23 cellular contexts compared by ENCODE assay signal in genomic region chr7:87483131-87483530, GRCh38. TPM values are rescaled to one million over a fixed set of nuclear protein-coding genes. Genes with fewer than 3 reads are reported as not detected.
DNase-seq lines count a peak whose midpoint lies in the region; ATAC-seq, FAIRE-seq and TF ChIP-seq lines count a peak whose summit lies in the region.
"Had no signal": no experiment of that assay in that cellular context is flagged by ENCODE, and none has a peak within 500 bp of the region (broad histone marks: within the 10 kb centered on the region; RNA-seq: fewer than 3 reads in every experiment).

No MANE protein-coding gene starts in this region.

- no peak overlapping the region for H3K18ac ChIP-seq in H1 (ENCODE audit: extremely low read depth, low read length)

- no peak for DNase-seq in GM23338 (ENCODE audit: low spot score)
- no peak for DNase-seq in H1 (ENCODE audit: low read depth in 1 of 2, low spot score in 2 of 2)
- DNase-seq in myocyte (ENCODE audit: low read depth): peak; percentile 60
- DNase-seq in stimulated activated effector memory CD8-positive, alpha-beta T cell treated with anti-CD3 and anti-CD28 coated beads, Interleukin-12 subunit alpha, Interleukin-12 subunit beta, amount 100 ng/mL, for 72 hours (ENCODE audit: low spot score in 2 of 2): no peak
- DNase-seq in kidney tubule cell (ENCODE audit: low spot score): no peak
- DNase-seq in AG20443 (ENCODE audit: low spot score): no peak
- DNase-seq: 8988T; ACHN; CD4-positive, alpha-beta T cell; CD8-positive, alpha-beta memory T cell; DMS 273 treated with DMSO at 0.1 percent for 48 hours; DMS79; EL; GDM1; GOT3; H7; HCEC 1CT had no signal

- H3K4ac ChIP-seq in H1 (replicated peaks; ENCODE audit: insufficient read length, low read depth, low read length): no peak overlapping the region

- H3K36me3 Mint-ChIP-seq in GM23338 (ENCODE audit: low read depth): no peaks in the 10 kb centered on the region
- H3K36me3 Mint-ChIP-seq in stimulated activated effector memory CD8-positive, alpha-beta T cell treated with anti-CD3 and anti-CD28 coated beads, Interleukin-12 subunit alpha, Interleukin-12 subunit beta, amount 100 ng/mL, for 72 hours: no peaks in the 10 kb centered on the region
- H3K36me3 Mint-ChIP-seq: CD14-positive monocyte had no signal

- H3F3A ChIP-seq in GM23338 (replicated peaks; ENCODE audit: low read depth): no peaks in the 10 kb centered on the region

- no peak overlapping the region for H3K4me3 ChIP-seq in BLaER1
- H3K4me3 ChIP-seq in GM23338: no peak overlapping the region
- H3K4me3 ChIP-seq in H1 (ENCODE audit: extremely low read depth in 1 of 4, insufficient read depth in 2 of 4, low read depth in 3 of 4, low read length in 4 of 4): no peak overlapping the region
- H3K4me3 ChIP-seq: A549, GM12878 had no signal

- H3K27ac ChIP-seq in BLaER1 (no peak overlapping the region), GM23338 (ENCODE audit: low read depth) (no peak overlapping the region), H1 (ENCODE audit: low read depth, low read length) (no peak overlapping the region)
- H3K27ac ChIP-seq: A549 had no signal

- H3K27me3 ChIP-seq in BLaER1 (no peaks in the 10 kb centered on the region), GM23338 (ENCODE audit: insufficient read depth) (no peaks in the 10 kb centered on the region), H1 (replicated peaks in 1 of 4; ENCODE audit: control insufficient read depth in 3 of 4, extremely low read depth in 1 of 4, insufficient read depth in 3 of 4, low read length in 3 of 4) (no peaks in the 10 kb centered on the region)

- 82% methylated on average over 1 of the region's 2 CpGs; no CpG with 5 or more reads in 1 of the 2 experiments for whole genome bisulfite sequencing in H1 (ENCODE audit: extremely low coverage in 1 of 2, insufficient coverage in 1 of 2, insufficient read length in 1 of 2, insufficient replicate concordance in 2 of 2, low coverage in 1 of 2, low lambda C conversion rate in 2 of 2, missing lambda C conversion rate in 1 of 2), 2 experiments

- H4K91ac ChIP-seq in H1 (replicated peaks; ENCODE audit: insufficient read length, low read length): no peak overlapping the region

- no peaks in the 10 kb centered on the region for H3K36me3 ChIP-seq in BLaER1
- H3K36me3 ChIP-seq in GM23338 (ENCODE audit: insufficient read depth): no peaks in the 10 kb centered on the region
- H3K36me3 ChIP-seq in H1 (ENCODE audit: control insufficient read depth in 2 of 4, insufficient read depth in 4 of 4, low read length in 3 of 4): no peaks in the 10 kb centered on the region

- TF ChIP-seq CTCF in GM23338 (conservative IDR thresholded peaks at IDR 0.05; ENCODE audit: low read depth in 2 of 2): no peak
- TF ChIP-seq CTCF in H1 (IDR thresholded peaks at IDR 0.05; ENCODE audit: control extremely low read depth in 1 of 3, insufficient read depth in 1 of 3, low read depth in 1 of 3, low read length in 3 of 3): no peak

- H3K56ac ChIP-seq in H1 (replicated peaks; ENCODE audit: insufficient read length, low read depth, low read length): no peak overlapping the region

- H3K9me2 ChIP-seq in GM23338 (ENCODE audit: insufficient read depth): no peaks in the 10 kb centered on the region

- no peaks in the 10 kb centered on the region; the same call in 2 of the 3 replicates for H3K4me1 Mint-ChIP-seq in GM23338
- H3K4me1 Mint-ChIP-seq in stimulated activated effector memory CD8-positive, alpha-beta T cell treated with anti-CD3 and anti-CD28 coated beads, Interleukin-12 subunit alpha, Interleukin-12 subunit beta, amount 100 ng/mL, for 72 hours: no peaks in the 10 kb centered on the region
- H3K4me1 Mint-ChIP-seq: CD14-positive monocyte; CD8-positive, alpha-beta memory T cell had no signal

- no peak overlapping the region for H3K27ac Mint-ChIP-seq in GM23338
- H3K27ac Mint-ChIP-seq in stimulated activated effector memory CD8-positive, alpha-beta T cell treated with anti-CD3 and anti-CD28 coated beads, Interleukin-12 subunit alpha, Interleukin-12 subunit beta, amount 100 ng/mL, for 72 hours: no peak overlapping the region
- H3K27ac Mint-ChIP-seq: CD14-positive monocyte; CD4-positive, alpha-beta T cell had no signal

- TF ChIP-seq RAD21 in H1 (IDR thresholded peaks at IDR 0.05 in 1 of 2, conservative IDR thresholded peaks at IDR 0.05 in 1 of 2; ENCODE audit: low read depth in 2 of 2, low read length in 2 of 2): no peak

- no peak overlapping the region for H4K8ac ChIP-seq in H1 (ENCODE audit: extremely low read depth, insufficient read depth, low read length)

- CTCF ChIA-PET in H1 (lab: Charles Lee; ENCODE audit: partially characterized antibody): interaction anchor here (1.0 to 1.2 kb wide), 2 partner anchors 9 to 18 kb away, joined by 3 read pairs; no protein-coding TSS in a partner anchor

- no peaks in the 10 kb centered on the region for H3K79me1 ChIP-seq in H1 (ENCODE audit: low read depth, low read length)

- H3K14ac ChIP-seq in H1 (ENCODE audit: insufficient read length): no peak overlapping the region

- H3K23me2 ChIP-seq in H1 (ENCODE audit: low read depth, low read length): no peaks in the 10 kb centered on the region

- no peak overlapping the region for H2AK5ac ChIP-seq in H1 (ENCODE audit: low read depth, low read length)

- no peak overlapping the region for H2BK15ac ChIP-seq in H1 (ENCODE audit: low read length)

- H3K4me2 ChIP-seq in BLaER1: peak overlapping the region; percentile 61
- H3K4me2 ChIP-seq in GM23338: no peak overlapping the region
- H3K4me2 ChIP-seq in H1 (ENCODE audit: insufficient read depth in 1 of 2, low read depth in 2 of 2, low read length in 2 of 2): no peak overlapping the region
- H3K4me2 ChIP-seq: A549 had no signal

- H2BK20ac ChIP-seq in H1 (ENCODE audit: low read length): no peak overlapping the region

- no peaks in the 10 kb centered on the region for H3K27me3 Mint-ChIP-seq in GM23338 (ENCODE audit: insufficient read depth, low read depth, poor library complexity)

- H3K9ac ChIP-seq in BLaER1 (no peak overlapping the region), H1 (replicated peaks in 1 of 4; ENCODE audit: extremely low read depth in 1 of 4, low read depth in 3 of 4, low read length in 3 of 4) (no peak overlapping the region)

- no peaks in the 10 kb centered on the region for H3K9me3 ChIP-seq in BLaER1
- no peaks in the 10 kb centered on the region for H3K9me3 ChIP-seq in H1 (ENCODE audit: insufficient read depth in 2 of 2, low read depth in 1 of 2, low read length in 1 of 2)
- H3K9me3 ChIP-seq: A549 had no signal

- H3K79me2 ChIP-seq in GM23338 (replicated peaks; ENCODE audit: insufficient read depth) (no peaks in the 10 kb centered on the region), H1 (ENCODE audit: control insufficient read depth in 1 of 2, insufficient read depth in 2 of 2, low read length in 2 of 2) (no peaks in the 10 kb centered on the region)

- no peak for TF ChIP-seq EP300 in H1 (IDR thresholded peaks at IDR 0.05; ENCODE audit: borderline replicate concordance in 1 of 2, low read depth in 2 of 2, low read length in 2 of 2)

- H3K23ac ChIP-seq in H1 (ENCODE audit: insufficient read length): no peak overlapping the region

- no peaks in the 10 kb centered on the region for H3K9me3 Mint-ChIP-seq in GM23338
- no peaks in the 10 kb centered on the region for H3K9me3 Mint-ChIP-seq in stimulated activated effector memory CD8-positive, alpha-beta T cell treated with anti-CD3 and anti-CD28 coated beads, Interleukin-12 subunit alpha, Interleukin-12 subunit beta, amount 100 ng/mL, for 72 hours
- H3K9me3 Mint-ChIP-seq: CD4-positive, alpha-beta T cell; CD8-positive, alpha-beta memory T cell had no signal

- H2BK120ac ChIP-seq in H1 (replicated peaks; ENCODE audit: low read depth, low read length): no peak overlapping the region

- no peak overlapping the region for H2BK12ac ChIP-seq in H1 (ENCODE audit: low read depth, low read length)

- ATAC-seq in GM23338 (no peak), GM19035 (IDR thresholded peaks at IDR 0.05; ENCODE audit: unreplicated experiment) (no peak)
- no peak for ATAC-seq in stimulated activated effector memory CD8-positive, alpha-beta T cell treated with anti-CD3 and anti-CD28 coated beads, Interleukin-12 subunit alpha, Interleukin-12 subunit beta, amount 100 ng/mL, for 72 hours
- ATAC-seq: A549, GM12878 had no signal

- no peak for TF ChIP-seq POLR2A in H1 (IDR thresholded peaks at IDR 0.05; ENCODE audit: control extremely low read depth in 1 of 2, low read depth in 2 of 2, low read length in 2 of 2)

- no peak for FAIRE-seq in H1 (lab: Jason Lieb, UNC)
- FAIRE-seq: A549, D721Med, GM12878 had no signal

- H2BK5ac ChIP-seq in H1 (ENCODE audit: low read depth, low read length): no peak overlapping the region

- H3K4me3 Mint-ChIP-seq in GM23338: no peak overlapping the region
- no peak overlapping the region for H3K4me3 Mint-ChIP-seq in stimulated activated effector memory CD8-positive, alpha-beta T cell treated with anti-CD3 and anti-CD28 coated beads, Interleukin-12 subunit alpha, Interleukin-12 subunit beta, amount 100 ng/mL, for 72 hours
- H3K4me3 Mint-ChIP-seq: CD14-positive monocyte; CD4-positive, alpha-beta T cell; CD8-positive, alpha-beta memory T cell had no signal

- peaks cover 17% of the 10 kb centered on the region for H3K4me1 ChIP-seq in BLaER1
- H3K4me1 ChIP-seq in GM23338 (ENCODE audit: insufficient read depth): no peaks in the 10 kb centered on the region
- H3K4me1 ChIP-seq in H1 (replicated peaks in 1 of 4; ENCODE audit: control insufficient read depth in 3 of 4, insufficient read depth in 4 of 4, low read length in 3 of 4): no peaks in the 10 kb centered on the region; a peak in 2 of 7 replicates
- H3K4me1 ChIP-seq: A549 had no signal

- H4K5ac ChIP-seq in H1 (ENCODE audit: insufficient read length, low read depth, low read length): no peak overlapping the region

- no peaks in the 10 kb centered on the region for H4K20me1 ChIP-seq in BLaER1
- H4K20me1 ChIP-seq in GM23338 (replicated peaks; ENCODE audit: insufficient read depth): no peaks in the 10 kb centered on the region
- no peaks in the 10 kb centered on the region for H4K20me1 ChIP-seq in H1 (replicated peaks in 1 of 2; ENCODE audit: control insufficient read depth in 1 of 2, insufficient read depth in 2 of 2, low read length in 2 of 2)

- POLR2A ChIA-PET in H1 (lab: Charles Lee; ENCODE audit: partially characterized antibody): interaction anchor here (0.8 kb wide), 1 partner anchor 18 kb away, joined by 3 read pairs; no protein-coding TSS in a partner anchor

- H2AFZ ChIP-seq in GM23338 (peak overlapping the region; percentile 39; the same call in 1 of the 2 replicates), H1 (ENCODE audit: low read length) (peak overlapping the region; percentile 76)

RNA-seq across cellular contexts. Expression of gene ABCB4, which starts 7.7 kb away (rescaled TPM):
- 1.2 and 3.0 TPM in 2 replicates for total RNA-seq in GM23338 (2014; rRNA removed; shearing (Covaris generic))
- polyA plus RNA-seq in GM23338 (2016; fragmentation: Nextera tagmentation; extraction: Ambion mirVana): 1.0 and 1.5 TPM in 2 replicates
- 0.57 and 0.60 TPM in 2 replicates for total RNA-seq in H1 (2021; fragmentation: NEBNext Ultra II Directional; extraction: Animal tissue kit (Norgen Biotek cat#: 25700))
- 0.38 and 0.54 TPM in 2 replicates for polyA plus RNA-seq in H1 (2011; rRNA removed)
- polyA plus RNA-seq in H1 (2011; cell fraction: cytosol; rRNA removed): 0.41 TPM
- polyA plus RNA-seq in H1 (2011; cell fraction: nucleus; rRNA removed): 0.70 TPM
- polyA plus RNA-seq in H1 (2012, experiment 1 of 2): 0.44 to 0.78 TPM (median 0.63 TPM) in 4 replicates
- polyA plus RNA-seq in H1 (2012, experiment 2 of 2): 0.09 TPM
- polyA plus RNA-seq in H1 (2013, experiment 1 of 2): 1.6 TPM
- polyA plus RNA-seq in H1 (2013, experiment 2 of 2): 1.0 TPM
- polyA minus RNA-seq in H1 (2011; rRNA and poly(A)+ RNA removed): 1.7 TPM in 2 replicates
- 0.81 TPM for polyA minus RNA-seq in H1 (2011; cell fraction: cytosol; rRNA and poly(A)+ RNA removed)
- polyA minus RNA-seq in H1 (2011; cell fraction: nucleus; rRNA and poly(A)+ RNA removed): 3.7 TPM
- 0.42 and 0.96 TPM in 2 replicates for total RNA-seq in myocyte
- polyA plus RNA-seq in myocyte (2012): not detected
- total RNA-seq: CD4-positive, alpha-beta T cell had no signal
- polyA plus RNA-seq: CD14-positive monocyte; CD8-positive, alpha-beta memory T cell had no signal
